16 cellular contexts compared by ENCODE assay signal in the genomic region with DNA sequence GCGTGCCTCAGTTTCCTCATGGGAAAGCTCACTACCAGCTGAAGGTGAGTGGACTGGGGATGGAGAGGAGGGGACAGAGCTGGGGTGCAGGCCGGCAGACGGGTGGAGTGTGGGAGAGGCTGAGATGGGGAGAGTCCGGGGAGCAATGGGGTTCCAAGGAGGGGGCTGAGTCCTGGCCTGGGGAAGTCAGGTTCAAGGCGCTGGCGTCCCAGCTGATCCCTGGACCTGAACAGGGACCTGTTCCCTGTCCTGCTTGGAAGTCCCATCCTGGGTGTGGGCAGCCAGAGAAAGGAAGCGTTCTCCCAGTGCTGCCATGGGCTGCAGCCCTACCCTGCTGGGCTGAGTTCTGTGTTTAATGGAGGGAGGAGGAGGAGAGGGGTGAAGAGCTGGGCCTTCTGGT.
DNase-seq lines count a peak whose midpoint lies in the region; ATAC-seq and TF ChIP-seq lines count a peak whose summit lies in the region.
"Had no signal": no experiment of that assay in that cellular context is flagged by ENCODE, and none has a peak within 500 bp of the region (broad histone marks: within the 10 kb centered on the region; RNA-seq: fewer than 3 reads in every experiment).

No MANE protein-coding gene starts in this region.

- H3K4me3 ChIP-seq in GM23338 (no peak overlapping the region), right lobe of liver (no peak overlapping the region)
- H3K4me3 ChIP-seq in effector memory CD4-positive, alpha-beta T cell (ENCODE audit: insufficient read depth, low read depth, low read length, poor library complexity, severe bottlenecking): no peak overlapping the region
- H3K4me3 ChIP-seq: adrenal gland, right atrium auricular region had no signal

- no peaks in the 10 kb centered on the region for H3K36me3 ChIP-seq in GM23338 (ENCODE audit: insufficient read depth)
- H3K36me3 ChIP-seq in right lobe of liver: no peaks in the 10 kb centered on the region
- H3K36me3 ChIP-seq in effector memory CD4-positive, alpha-beta T cell (ENCODE audit: control insufficient read depth, insufficient read depth, low read length): no peaks in the 10 kb centered on the region
- H3K36me3 ChIP-seq: adrenal gland, right atrium auricular region had no signal

- H3K27me3 ChIP-seq in GM23338 (ENCODE audit: insufficient read depth): no peaks in the 10 kb centered on the region
- no peaks in the 10 kb centered on the region for H3K27me3 ChIP-seq in right lobe of liver
- H3K27me3 ChIP-seq in effector memory CD4-positive, alpha-beta T cell (replicated peaks; ENCODE audit: control insufficient read depth, insufficient read depth, low read length, poor library complexity, severe bottlenecking): no peaks in the 10 kb centered on the region
- H3K27me3 ChIP-seq: adrenal gland, right atrium auricular region had no signal

- TF ChIP-seq CTCF in GM23338 (conservative IDR thresholded peaks at IDR 0.05; ENCODE audit: low read depth in 2 of 2) (no peak), chondrocyte (IDR thresholded peaks at IDR 0.05) (no peak), right lobe of liver (IDR thresholded peaks at IDR 0.05) (no peak)

- H3K9me3 ChIP-seq in right lobe of liver: no peaks in the 10 kb centered on the region
- no peaks in the 10 kb centered on the region for H3K9me3 ChIP-seq in effector memory CD4-positive, alpha-beta T cell (ENCODE audit: control insufficient read depth, low read length)
- H3K9me3 ChIP-seq: adrenal gland, right atrium auricular region had no signal

- H3K4me1 Mint-ChIP-seq in GM23338 (peaks cover 31% of the 10 kb centered on the region), chondrocyte (ENCODE audit: low read depth) (peaks cover 44% of the 10 kb centered on the region)

- H3K4me1 ChIP-seq in GM23338 (ENCODE audit: insufficient read depth) (peaks cover 17% of the 10 kb centered on the region), right lobe of liver (peaks cover 0 to 19% (median 0%) of the 10 kb centered on the region in 4 donors)
- no peaks in the 10 kb centered on the region for H3K4me1 ChIP-seq in effector memory CD4-positive, alpha-beta T cell (ENCODE audit: control insufficient read depth, insufficient read depth, low read length, poor library complexity, severe bottlenecking)
- H3K4me1 ChIP-seq: right atrium auricular region had no signal

- H3K4me2 ChIP-seq in GM23338: no peak overlapping the region

- H3K4me3 Mint-ChIP-seq in GM23338 (no peak overlapping the region), chondrocyte (ENCODE audit: unreplicated experiment) (no peak overlapping the region)

- intact Hi-C loops in right lobe of liver (cut with DNase I) (no loop called here), sciatic nerve (cut with DNase I) (no loop called here), head of caudate nucleus (cut with DNase I) (no loop called here)

- no peaks in the 10 kb centered on the region for H3F3A ChIP-seq in GM23338 (replicated peaks; ENCODE audit: low read depth)

- no peaks in the 10 kb centered on the region for H4K20me1 ChIP-seq in GM23338 (replicated peaks; ENCODE audit: insufficient read depth)

- TF ChIP-seq POLR2A in right lobe of liver (IDR thresholded peaks at IDR 0.05): no peak

- no peak overlapping the region for H3K27ac ChIP-seq in GM23338 (ENCODE audit: low read depth)
- H3K27ac ChIP-seq in right lobe of liver: peak overlapping the region in 2 of 3 donors; percentile 50
- no peak overlapping the region for H3K27ac ChIP-seq in effector memory CD4-positive, alpha-beta T cell (ENCODE audit: insufficient read depth, low read length, poor library complexity, severe bottlenecking)
- H3K27ac ChIP-seq: adrenal gland, right atrium auricular region had no signal

- ATAC-seq in GM23338 (peak; percentile 42), right lobe of liver (peak in 2 of 4 donors; percentile 13 to 17), sciatic nerve (peak; percentile 15)
- ATAC-seq: left cardiac atrium had no signal

- DNase-seq in GM23338 (ENCODE audit: low spot score) (no peak), chondrocyte (ENCODE audit: low spot score) (no peak), right lobe of liver (no peak), sciatic nerve (ENCODE audit: low spot score) (no peak), MV-4-11 (lab: John Stamatoyannopoulos, UW) (no peak), head of caudate nucleus (no peak), anterior cingulate cortex (lab: John Stamatoyannopoulos, UW) (no peak)
- DNase-seq in effector memory CD4-positive, alpha-beta T cell: no peak
- DNase-seq: activated effector memory CD4-positive, alpha-beta T cell treated with anti-CD3 and anti-CD28 coated beads, Interleukin-2, amount 50 U/mL, for 16 hours; adrenal gland; DMS153; left cardiac atrium; NCI-H1436; NCI-H526; nucleus accumbens had no signal

- H3K27ac Mint-ChIP-seq in GM23338: no peak overlapping the region
- peak overlapping the region; percentile 65 for H3K27ac Mint-ChIP-seq in chondrocyte (ENCODE audit: unreplicated experiment)

- no peaks in the 10 kb centered on the region for H3K36me3 Mint-ChIP-seq in GM23338 (ENCODE audit: low read depth)
- H3K36me3 Mint-ChIP-seq in chondrocyte (ENCODE audit: low read depth): no peaks in the 10 kb centered on the region

- H3K9me2 ChIP-seq in GM23338 (ENCODE audit: insufficient read depth): 0 out of 2 replicates have a peak, but pooled peaks cover 3% of the 10 kb centered on the region

- 91% methylated on average over 5 of the region's 7 CpGs for WGBS in right lobe of liver (ENCODE audit: insufficient coverage, low coverage, low lambda C conversion rate, missing lambda C conversion rate)

- H3K79me2 ChIP-seq in GM23338 (replicated peaks; ENCODE audit: insufficient read depth): no peaks in the 10 kb centered on the region

- H3K9me3 Mint-ChIP-seq in GM23338: peaks cover 4% of the 10 kb centered on the region; the same call in 2 of the 3 replicates
- peaks cover 12% of the 10 kb centered on the region for H3K9me3 Mint-ChIP-seq in chondrocyte (ENCODE audit: low read depth)

- H3K27me3 Mint-ChIP-seq in GM23338 (ENCODE audit: insufficient read depth, low read depth, poor library complexity): peaks cover 3% of the 10 kb centered on the region
- no peaks in the 10 kb centered on the region for H3K27me3 Mint-ChIP-seq in chondrocyte (ENCODE audit: low read depth)

- H2AFZ ChIP-seq in GM23338: peak overlapping the region; percentile 69

TF ChIP-seq in GM23338, 12 proteins besides CTCF, POLR2A, EP300 and RAD21:
- TF ChIP-seq, protein P1, sequence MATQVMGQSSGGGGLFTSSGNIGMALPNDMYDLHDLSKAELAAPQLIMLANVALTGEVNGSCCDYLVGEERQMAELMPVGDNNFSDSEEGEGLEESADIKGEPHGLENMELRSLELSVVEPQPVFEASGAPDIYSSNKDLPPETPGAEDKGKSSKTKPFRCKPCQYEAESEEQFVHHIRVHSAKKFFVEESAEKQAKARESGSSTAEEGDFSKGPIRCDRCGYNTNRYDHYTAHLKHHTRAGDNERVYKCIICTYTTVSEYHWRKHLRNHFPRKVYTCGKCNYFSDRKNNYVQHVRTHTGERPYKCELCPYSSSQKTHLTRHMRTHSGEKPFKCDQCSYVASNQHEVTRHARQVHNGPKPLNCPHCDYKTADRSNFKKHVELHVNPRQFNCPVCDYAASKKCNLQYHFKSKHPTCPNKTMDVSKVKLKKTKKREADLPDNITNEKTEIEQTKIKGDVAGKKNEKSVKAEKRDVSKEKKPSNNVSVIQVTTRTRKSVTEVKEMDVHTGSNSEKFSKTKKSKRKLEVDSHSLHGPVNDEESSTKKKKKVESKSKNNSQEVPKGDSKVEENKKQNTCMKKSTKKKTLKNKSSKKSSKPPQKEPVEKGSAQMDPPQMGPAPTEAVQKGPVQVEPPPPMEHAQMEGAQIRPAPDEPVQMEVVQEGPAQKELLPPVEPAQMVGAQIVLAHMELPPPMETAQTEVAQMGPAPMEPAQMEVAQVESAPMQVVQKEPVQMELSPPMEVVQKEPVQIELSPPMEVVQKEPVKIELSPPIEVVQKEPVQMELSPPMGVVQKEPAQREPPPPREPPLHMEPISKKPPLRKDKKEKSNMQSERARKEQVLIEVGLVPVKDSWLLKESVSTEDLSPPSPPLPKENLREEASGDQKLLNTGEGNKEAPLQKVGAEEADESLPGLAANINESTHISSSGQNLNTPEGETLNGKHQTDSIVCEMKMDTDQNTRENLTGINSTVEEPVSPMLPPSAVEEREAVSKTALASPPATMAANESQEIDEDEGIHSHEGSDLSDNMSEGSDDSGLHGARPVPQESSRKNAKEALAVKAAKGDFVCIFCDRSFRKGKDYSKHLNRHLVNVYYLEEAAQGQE (IDR thresholded peaks at IDR 0.05; ENCODE audit: unreplicated experiment): no peak
- TF ChIP-seq ZNF114 (CRISPR knock-in tag; IDR thresholded peaks at IDR 0.05) (no peak), JUNB (IDR thresholded peaks at IDR 0.05; ENCODE audit: unreplicated experiment) (no peak), EZH2 (IDR thresholded peaks at IDR 0.05; ENCODE audit: low read depth, unreplicated experiment) (no peak)

Comparison
In these comparisons a context has a peak if more than half of its experiments do, and no peak if none do; other contexts are left out.
1. H3K27ac ChIP-seq: peak in right lobe of liver (2 of 3); none in GM23338 (single experiment) and effector memory CD4-positive, alpha-beta T cell (single experiment).